6 cellular contexts compared by ENCODE assay signal in genomic region chr12:56721721-56722120, GRCh38. TPM values are rescaled to one million over a fixed set of nuclear protein-coding genes. Genes with fewer than 3 reads are reported as not detected.
DNase-seq lines count a peak whose midpoint lies in the region; ATAC-seq, FAIRE-seq and TF ChIP-seq lines count a peak whose summit lies in the region.

No MANE protein-coding gene starts in this region.

- no peaks in the 10 kb centered on the region for H3K9me3 ChIP-seq in CD4-positive, CD25-positive, alpha-beta regulatory T cell (ENCODE audit: control insufficient read depth in 2 of 2, low read length in 2 of 2)
- no peaks in the 10 kb centered on the region for H3K9me3 ChIP-seq in SJSA1 (replicated peaks)
- H3K9me3 ChIP-seq in kidney (ENCODE audit: control insufficient read depth in 1 of 2, low read length in 2 of 2): no peaks in the 10 kb centered on the region

- H3K9ac ChIP-seq in kidney (ENCODE audit: low read length in 2 of 2): peak overlapping the region in 1 of 2 donors; percentile 13

- peak overlapping the region; percentile 66 to 98 (median 94) for H3K27ac Mint-ChIP-seq in CD4-positive, CD25-positive, alpha-beta regulatory T cell

- ATAC-seq in CD4-positive, CD25-positive, alpha-beta regulatory T cell (ENCODE audit: low read depth in 2 of 2): no peak
- no peak for ATAC-seq in GM19467 (IDR thresholded peaks at IDR 0.05; ENCODE audit: unreplicated experiment)

- TF ChIP-seq CTCF in kidney (IDR thresholded peaks at IDR 0.05; ENCODE audit: borderline replicate concordance, extremely low read depth, insufficient read depth): no peak

- H3K36me3 ChIP-seq in CD4-positive, CD25-positive, alpha-beta regulatory T cell (ENCODE audit: control insufficient read depth, insufficient read depth, low read length): peaks cover 41% of the 10 kb centered on the region
- H3K36me3 ChIP-seq in SJSA1 (peaks cover 67% of the 10 kb centered on the region), kidney (ENCODE audit: control insufficient read depth in 1 of 2, insufficient read depth in 2 of 2, low read length in 2 of 2) (peaks cover 4 to 7% of the 10 kb centered on the region in 2 donors)

- no peaks in the 10 kb centered on the region for H3K27me3 Mint-ChIP-seq in CD4-positive, CD25-positive, alpha-beta regulatory T cell

- no peak for FAIRE-seq in kidney (lab: Jason Lieb, UNC)

- H3K4me1 Mint-ChIP-seq in CD4-positive, CD25-positive, alpha-beta regulatory T cell: peaks cover 28 to 79% (median 57%) of the 10 kb centered on the region in 4 donors

- peaks cover 82% of the 10 kb centered on the region for H3K4me1 ChIP-seq in CD4-positive, CD25-positive, alpha-beta regulatory T cell (ENCODE audit: control insufficient read depth, insufficient read depth, low read length, poor library complexity, severe bottlenecking)
- peaks cover 22% of the 10 kb centered on the region for H3K4me1 ChIP-seq in SJSA1 (replicated peaks)
- peaks cover 18 to 27% of the 10 kb centered on the region in 2 donors for H3K4me1 ChIP-seq in kidney (ENCODE audit: control insufficient read depth in 1 of 2, insufficient read depth in 1 of 2, low read depth in 1 of 2, low read length in 2 of 2)

- H3K4me3 Mint-ChIP-seq in CD4-positive, CD25-positive, alpha-beta regulatory T cell: peak overlapping the region; percentile 93 to 99 (median 96)

- H3K27me3 ChIP-seq in CD4-positive, CD25-positive, alpha-beta regulatory T cell (ENCODE audit: control insufficient read depth, insufficient read depth, low read length): no peaks in the 10 kb centered on the region
- no peaks in the 10 kb centered on the region for H3K27me3 ChIP-seq in SJSA1 (replicated peaks)

- H3K4me3 ChIP-seq in CD4-positive, CD25-positive, alpha-beta regulatory T cell (ENCODE audit: low read depth, low read length): peak overlapping the region; percentile 98
- H3K4me3 ChIP-seq in SJSA1: no peak overlapping the region
- H3K4me3 ChIP-seq in kidney (ENCODE audit: low read length in 2 of 2): peak overlapping the region; percentile 18 to 98

- H3K27ac ChIP-seq in CD4-positive, CD25-positive, alpha-beta regulatory T cell (ENCODE audit: insufficient read depth, low read length, poor library complexity, severe bottlenecking): peak overlapping the region; percentile 91
- H3K27ac ChIP-seq in SJSA1: 0 out of 2 replicates have a peak overlapping the region, but pooled peaks have one; percentile 12
- H3K27ac ChIP-seq in kidney (ENCODE audit: low read depth in 2 of 2, low read length in 2 of 2): no peak overlapping the region

- H3K9me3 Mint-ChIP-seq in CD4-positive, CD25-positive, alpha-beta regulatory T cell: no peaks in the 10 kb centered on the region

- peaks cover 40% of the 10 kb centered on the region for H3K36me3 Mint-ChIP-seq in CD4-positive, CD25-positive, alpha-beta regulatory T cell

- DNase-seq in CD4-positive, CD25-positive, alpha-beta regulatory T cell: no peak
- no peak for DNase-seq in SJSA1 (ENCODE audit: low read depth in 1 of 2, low spot score in 2 of 2)
- DNase-seq in kidney: no peak
- no peak for DNase-seq in NCI-H2196 (lab: John Stamatoyannopoulos, UW; ENCODE audit: unreplicated experiment)
- no peak for DNase-seq in COR-L47 (lab: John Stamatoyannopoulos, UW)

- intact Hi-C loops in kidney (cut with DNase I): no loop called here

RNA-seq across cellular contexts. Expression of gene NACA, which starts 3.4 kb away (rescaled TPM):
- 920 TPM for total RNA-seq in CD4-positive, CD25-positive, alpha-beta regulatory T cell
- 1,000 to 10,000 TPM; 1,082 to 1,280 (median 1,145) TPM for polyA plus RNA-seq in CD4-positive, CD25-positive, alpha-beta regulatory T cell
- 1,148 and 1,246 TPM in 2 replicates for total RNA-seq in SJSA1 (2014; rRNA removed; shearing (Covaris generic))
- 660 TPM for total RNA-seq in kidney
- 1,180 TPM for polyA plus RNA-seq in kidney (ENCODE audit: insufficient read depth, low read depth, low replicate concordance)

RNA-seq across cellular contexts. Expression of gene PRIM1, which starts 30.4 kb away (rescaled TPM):
- 15.1 TPM for total RNA-seq in CD4-positive, CD25-positive, alpha-beta regulatory T cell
- 10 to 100 TPM; 34.8 to 46.1 (median 36.9) TPM for polyA plus RNA-seq in CD4-positive, CD25-positive, alpha-beta regulatory T cell
- 28.0 and 31.1 TPM in 2 replicates for total RNA-seq in SJSA1 (2014; rRNA removed; shearing (Covaris generic))
- 4.9 TPM for total RNA-seq in kidney
- 3.2 TPM for polyA plus RNA-seq in kidney (ENCODE audit: insufficient read depth, low read depth, low replicate concordance)

RNA-seq across cellular contexts. Expression of gene PTGES3, which starts 33.6 kb away (rescaled TPM):
- total RNA-seq in CD4-positive, CD25-positive, alpha-beta regulatory T cell: 128 TPM
- 100 to 1,000 TPM; 276 to 321 (median 303) TPM for polyA plus RNA-seq in CD4-positive, CD25-positive, alpha-beta regulatory T cell
- total RNA-seq in SJSA1 (2014; rRNA removed; shearing (Covaris generic)): 84.7 and 112 TPM in 2 replicates
- 186 TPM for total RNA-seq in kidney
- polyA plus RNA-seq in kidney (ENCODE audit: insufficient read depth, low read depth, low replicate concordance): 207 TPM

RNA-seq across cellular contexts. Expression of gene HSD17B6, which starts 41.4 kb away (rescaled TPM):
- not detected for total RNA-seq in CD4-positive, CD25-positive, alpha-beta regulatory T cell
- polyA plus RNA-seq in CD4-positive, CD25-positive, alpha-beta regulatory T cell: under 1 TPM; 0.37 to 0.97 (median 0.89) TPM
- 20.9 and 26.9 TPM in 2 replicates for total RNA-seq in SJSA1 (2014; rRNA removed; shearing (Covaris generic))
- total RNA-seq in kidney: 1.7 TPM
- 3.9 TPM for polyA plus RNA-seq in kidney (ENCODE audit: insufficient read depth, low read depth, low replicate concordance)

Comparison
In these comparisons a context has a peak if more than half of its experiments do, and no peak if none do; other contexts are left out.
1. H3K27ac ChIP-seq: peak in CD4-positive, CD25-positive, alpha-beta regulatory T cell (single experiment) and SJSA1 (single experiment); none in kidney (0 of 2).